In the genomic region with DNA sequence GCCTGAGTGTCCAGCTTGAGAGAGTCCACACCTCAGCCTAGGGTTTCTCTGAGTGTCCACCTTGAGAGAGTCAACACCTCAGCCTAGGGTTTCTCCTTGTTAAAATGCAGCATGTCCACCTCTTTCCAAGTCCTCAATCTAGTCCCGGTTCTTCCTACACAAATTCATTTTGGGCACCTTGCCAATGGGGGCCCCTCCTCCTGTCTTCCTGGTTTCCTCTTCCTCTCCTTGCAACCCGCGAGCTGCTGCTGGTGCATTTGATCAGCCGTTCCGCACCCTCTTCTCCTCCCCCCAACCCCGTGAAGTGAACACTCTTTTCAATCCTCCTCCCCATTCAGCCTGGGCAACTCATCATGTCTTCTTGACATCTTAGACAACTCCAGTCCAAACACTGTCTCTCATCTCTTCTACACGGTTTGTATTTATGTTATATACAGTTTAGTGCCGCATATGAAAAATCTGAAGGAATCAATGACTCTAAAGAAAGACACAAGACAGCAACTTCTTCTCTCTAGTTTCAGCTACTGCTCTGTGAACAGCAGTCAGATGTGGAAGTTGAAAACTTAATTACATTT, we compare ENCODE assay signal across 21 cellular contexts.
DNase-seq lines count a peak whose midpoint lies in the region; ATAC-seq and TF ChIP-seq lines count a peak whose summit lies in the region.
"Had no signal": no experiment of that assay in that cellular context is flagged by ENCODE, and none has a peak within 500 bp of the region (broad histone marks: within the 10 kb centered on the region; RNA-seq: fewer than 3 reads in every experiment).

No MANE protein-coding gene starts in this region.

- no peak for TF ChIP-seq CTCF in DND-41 (IDR thresholded peaks at IDR 0.05; ENCODE audit: borderline replicate concordance, extremely low read depth, low read length, poor library complexity, severe bottlenecking)
- TF ChIP-seq CTCF in uterus (IDR thresholded peaks at IDR 0.05), result no peak
- TF ChIP-seq CTCF in adrenal gland (IDR thresholded peaks at IDR 0.05), result no peak

- no peaks in the 10 kb centered on the region for H3K79me2 ChIP-seq in DND-41 (ENCODE audit: insufficient read depth, low read length)

- intact Hi-C loops in uterus (cut with DNase I; ENCODE audit: low total_unique reads) (no loop called here), adrenal gland (cut with DNase I) (no loop called here)

- H3K27me3 ChIP-seq in DND-41 (ENCODE audit: insufficient read depth, low read length, poor library complexity) (no peaks in the 10 kb centered on the region), uterus (no peaks in the 10 kb centered on the region), adrenal gland (no peaks in the 10 kb centered on the region)
- H3K27me3 ChIP-seq: MG63 had no signal

- H3K27ac ChIP-seq in DND-41 (ENCODE audit: low read length) (no peak overlapping the region), uterus (no peak overlapping the region), adrenal gland (no peak overlapping the region)
- H3K27ac ChIP-seq: A549 had no signal

- H3K36me3 ChIP-seq in DND-41 (ENCODE audit: insufficient read depth, low read length) (no peaks in the 10 kb centered on the region), uterus (no peaks in the 10 kb centered on the region), adrenal gland (replicated peaks in 1 of 2) (no peaks in the 10 kb centered on the region)
- H3K36me3 ChIP-seq: MG63 had no signal

- no peaks in the 10 kb centered on the region for H4K20me1 ChIP-seq in DND-41 (ENCODE audit: insufficient read depth, low read length)

- WGBS in adrenal gland, 4 donors, result 27 to 38% (median 36%) methylated on average over 8 of the region's 8 CpGs

- ATAC-seq in DND-41 (ENCODE audit: insufficient read depth, low read depth), result no peak
- ATAC-seq: A549, HCT116, HepG2, Panc1 had no signal

- H3K4me3 ChIP-seq in DND-41 (ENCODE audit: low read depth in 1 of 2, low read length in 2 of 2) (no peak overlapping the region), uterus (no peak overlapping the region), adrenal gland (no peak overlapping the region)
- H3K4me3 ChIP-seq: A549, MG63 had no signal

- H2AFZ ChIP-seq in DND-41 (ENCODE audit: low read depth, low read length), result no peak overlapping the region

- no peaks in the 10 kb centered on the region for H3K9me3 ChIP-seq in DND-41 (ENCODE audit: insufficient read depth, low read length, severe bottlenecking)
- no peaks in the 10 kb centered on the region for H3K9me3 ChIP-seq in uterus
- H3K9me3 ChIP-seq in adrenal gland (replicated peaks in 1 of 3), result no peaks in the 10 kb centered on the region
- H3K9me3 ChIP-seq: A549, MG63 had no signal

- no peak overlapping the region for H3K9ac ChIP-seq in DND-41 (ENCODE audit: low read depth, low read length)

- peak; percentile 21 for DNase-seq in DND-41
- peak; percentile 6 for DNase-seq in NCI-H69 (lab: John Stamatoyannopoulos, UW)
- DNase-seq in medulla oblongata (ENCODE audit: extremely low spot score), result peak; percentile 51
- DNase-seq in pons (ENCODE audit: low spot score), result peak; percentile 44
- no peak for DNase-seq in uterus
- DNase-seq in adrenal gland, result no peak
- no peak for DNase-seq in COLO829 (ENCODE audit: low spot score)
- DNase-seq: DMS153, KBM-7, MG63, NCI-H1105 treated with DMSO at 0.1 percent for 48 hours, NCI-H146, NCI-H1930, NCI-H2107, NCI-H526 treated with DMSO at 0.1 percent for 48 hours, SHP77 treated with DMSO at 0.1 percent for 48 hours, T-helper 1 cell had no signal

- no peak overlapping the region for H3K4me2 ChIP-seq in DND-41 (ENCODE audit: insufficient read depth, low read length)
- H3K4me2 ChIP-seq: A549 had no signal

- TF ChIP-seq POLR2A in uterus (IDR thresholded peaks at IDR 0.05) (no peak), adrenal gland (IDR thresholded peaks at IDR 0.05) (no peak)

- H3K4me1 ChIP-seq in DND-41 (ENCODE audit: insufficient read depth, low read length), result no peaks in the 10 kb centered on the region
- no peaks in the 10 kb centered on the region for H3K4me1 ChIP-seq in uterus
- H3K4me1 ChIP-seq in adrenal gland (replicated peaks in 1 of 2), result no peaks in the 10 kb centered on the region
- H3K4me1 ChIP-seq: A549 had no signal

Comparison
In these comparisons a context has a peak if more than half of its experiments do, and no peak if none do; other contexts are left out.
1. DNase-seq: peak in DND-41 (single experiment), NCI-H69 (single experiment), medulla oblongata (single experiment) and pons (single experiment); none in uterus (0 of 2), adrenal gland (0 of 7) and COLO829 (single experiment).